Comparison of ENCODE assay signal across 1 cellular context in genomic region chr10:49632406-49633317, GRCh38.
TF ChIP-seq lines count a peak whose summit lies in the region.

No MANE protein-coding gene starts in this region.

TF ChIP-seq in IMR-90, 13 proteins besides CTCF, POLR2A, EP300 and RAD21:
- TF ChIP-seq MAFK (IDR thresholded peaks at IDR 0.05; ENCODE audit: low read depth, low read length) (no peak), ELK1 (IDR thresholded peaks at IDR 0.05; ENCODE audit: borderline replicate concordance, low read depth, low read length) (no peak), RCOR1 (IDR thresholded peaks at IDR 0.05; ENCODE audit: insufficient replicate concordance, low read length) (no peak), MAZ (IDR thresholded peaks at IDR 0.05; ENCODE audit: borderline replicate concordance, low read depth, low read length) (no peak), RFX5 (IDR thresholded peaks at IDR 0.05; ENCODE audit: low read depth, low read length) (no peak), CEBPB (IDR thresholded peaks at IDR 0.05; ENCODE audit: low read depth, low read length) (no peak), SMC3 (IDR thresholded peaks at IDR 0.05; ENCODE audit: low read depth, low read length) (no peak), CHD1 (IDR thresholded peaks at IDR 0.05; ENCODE audit: low read depth, low read length) (no peak), USF2 (IDR thresholded peaks at IDR 0.05; ENCODE audit: low read depth, low read length) (no peak)
